8 cellular contexts compared by ENCODE assay signal in genomic region chr15:66503041-66503648, GRCh38. TPM values are rescaled to one million over a fixed set of nuclear protein-coding genes. Genes with fewer than 3 reads are reported as not detected.
DNase-seq lines count a peak whose midpoint lies in the region; ATAC-seq, FAIRE-seq and TF ChIP-seq lines count a peak whose summit lies in the region.
"Not testable (repeated sequence)": the region's sequence is repeated elsewhere in the genome, so short reads cannot be mapped to it uniquely, and the experiment has no call there.

No MANE protein-coding gene starts in this region.

- not testable (repeated sequence) for H3K79me1 ChIP-seq in H1 (ENCODE audit: low read depth, low read length)

- not testable (repeated sequence) for H3K27me3 ChIP-seq in BLaER1 treated with 17β-estradiol and CSF1 and Interleukin-3, amounts not matched to agents 10 nM and 100 nM; SJSA1 (replicated peaks); H1 (replicated peaks in 1 of 4; ENCODE audit: control insufficient read depth in 3 of 4, extremely low read depth in 1 of 4, insufficient read depth in 3 of 4, low read length in 3 of 4); iPS-18a (ENCODE audit: control insufficient read depth, insufficient read depth, low read length); stomach smooth muscle (ENCODE audit: control insufficient read depth in 1 of 2, insufficient read depth in 2 of 2, low read length in 2 of 2)

- not testable (repeated sequence) for H3K9me3 Mint-ChIP-seq in HFFc6; activated naive CD4-positive, alpha-beta T cell treated with anti-CD3 and anti-CD28 coated beads, Interleukin-2, amount 50 U/mL, for 72 hours; nephron progenitor cell

- CTCF ChIA-PET in H1 (lab: Charles Lee; ENCODE audit: partially characterized antibody) = interaction anchor here (0.7 to 0.8 kb wide), 2 partner anchors 73 to 589 kb away, joined by 3 read pairs; no protein-coding TSS in a partner anchor

- peak; percentile 32 to 39; a peak in 2 of 3 replicates for TF ChIP-seq POLR2A in H1 (IDR thresholded peaks at IDR 0.05; ENCODE audit: control extremely low read depth in 1 of 2, low read depth in 2 of 2, low read length in 2 of 2)

- not testable (repeated sequence) for H3K4ac ChIP-seq in H1 (replicated peaks; ENCODE audit: insufficient read length, low read depth, low read length)

- peaks cover 14% of the 10 kb centered on the region for H3K27me3 Mint-ChIP-seq in HFFc6 (ENCODE audit: insufficient read depth)
- not testable (repeated sequence) for H3K27me3 Mint-ChIP-seq in nephron progenitor cell (ENCODE audit: low read depth, poor library complexity)

- not testable (repeated sequence) for FAIRE-seq in H1 (lab: Jason Lieb, UNC)

- not testable (repeated sequence) for H3K9me3 ChIP-seq in BLaER1 treated with 17β-estradiol and CSF1 and Interleukin-3, amounts not matched to agents 10 nM and 100 nM (replicated peaks in 1 of 11); SJSA1 (replicated peaks); H1 (ENCODE audit: insufficient read depth in 2 of 2, low read depth in 1 of 2, low read length in 1 of 2); iPS-18a (ENCODE audit: control insufficient read depth, low read depth, low read length); stomach smooth muscle (ENCODE audit: control insufficient read depth in 2 of 2, low read length in 2 of 2)

- H2BK120ac ChIP-seq in H1 (replicated peaks; ENCODE audit: low read depth, low read length) = not testable (repeated sequence)

- not testable (repeated sequence) for TF ChIP-seq RAD21 in H1 (IDR thresholded peaks at IDR 0.05 in 1 of 2, conservative IDR thresholded peaks at IDR 0.05 in 1 of 2; ENCODE audit: low read depth in 2 of 2, low read length in 2 of 2)

- not testable (repeated sequence) for H4K5ac ChIP-seq in H1 (ENCODE audit: insufficient read length, low read depth, low read length)

- H3K4me3 ChIP-seq in BLaER1 treated with 17β-estradiol and CSF1 and Interleukin-3, amounts not matched to agents 10 nM and 100 nM = peak overlapping the region; percentile 78 to 93 (median 87)
- H3K4me3 ChIP-seq in SJSA1 (peak overlapping the region; percentile 69), H1 (ENCODE audit: extremely low read depth in 1 of 4, insufficient read depth in 2 of 4, low read depth in 3 of 4, low read length in 4 of 4) (peak overlapping the region; percentile 95 to 100 (median 99)), iPS-18a (ENCODE audit: low read length) (peak overlapping the region; percentile 91), stomach smooth muscle (ENCODE audit: low read length in 2 of 2) (peak overlapping the region; percentile 97 to 100)

- not testable (repeated sequence) for H3K14ac ChIP-seq in H1 (ENCODE audit: insufficient read length)

- H3K36me3 Mint-ChIP-seq in HFFc6 (ENCODE audit: low read depth) (peaks cover 57% of the 10 kb centered on the region), nephron progenitor cell (ENCODE audit: low read depth) (peaks cover 53% of the 10 kb centered on the region)
- peaks cover 40 to 58% of the 10 kb centered on the region in 2 donors for H3K36me3 Mint-ChIP-seq in activated naive CD4-positive, alpha-beta T cell treated with anti-CD3 and anti-CD28 coated beads, Interleukin-2, amount 50 U/mL, for 72 hours

- peaks cover 55 to 76% (median 66%) of the 10 kb centered on the region in 10 experiments for H3K4me1 ChIP-seq in BLaER1 treated with 17β-estradiol and CSF1 and Interleukin-3, amounts not matched to agents 10 nM and 100 nM
- H3K4me1 ChIP-seq in SJSA1 (replicated peaks) = peaks cover 18% of the 10 kb centered on the region
- not testable (repeated sequence) for H3K4me1 ChIP-seq in H1 (replicated peaks in 1 of 4; ENCODE audit: control insufficient read depth in 3 of 4, insufficient read depth in 4 of 4, low read length in 3 of 4); iPS-18a (ENCODE audit: control insufficient read depth, low read depth, low read length)
- peaks cover 20% of the 10 kb centered on the region for H3K4me1 ChIP-seq in stomach smooth muscle (ENCODE audit: control insufficient read depth, insufficient read depth, low read length)

- not testable (repeated sequence) for H2BK5ac ChIP-seq in H1 (ENCODE audit: low read depth, low read length)

- not testable (repeated sequence) for H4K91ac ChIP-seq in H1 (replicated peaks; ENCODE audit: insufficient read length, low read length)

- H3K56ac ChIP-seq in H1 (replicated peaks; ENCODE audit: insufficient read length, low read depth, low read length) = not testable (repeated sequence)

- H3K27ac Mint-ChIP-seq in HFFc6 (peak overlapping the region; percentile 97), nephron progenitor cell (peak overlapping the region; percentile 76)
- H3K27ac Mint-ChIP-seq in activated naive CD4-positive, alpha-beta T cell treated with anti-CD3 and anti-CD28 coated beads, Interleukin-2, amount 50 U/mL, for 72 hours = peak overlapping the region; percentile 95 to 100

- peak overlapping the region; percentile 92 to 99 (median 97); a peak in 21 of 22 replicates for H3K27ac ChIP-seq in BLaER1 treated with 17β-estradiol and CSF1 and Interleukin-3, amounts not matched to agents 10 nM and 100 nM
- not testable (repeated sequence) for H3K27ac ChIP-seq in SJSA1; H1 (ENCODE audit: low read depth, low read length); iPS-18a (ENCODE audit: low read length); stomach smooth muscle (ENCODE audit: low read length)

- H2AFZ ChIP-seq in H1 (ENCODE audit: low read length) = not testable (repeated sequence)

- TF ChIP-seq CTCF in HFFc6 (IDR thresholded peaks at IDR 0.05); H1 (IDR thresholded peaks at IDR 0.05; ENCODE audit: control extremely low read depth in 1 of 3, insufficient read depth in 1 of 3, low read depth in 1 of 3, low read length in 3 of 3); nephron progenitor cell (IDR thresholded peaks at IDR 0.05): not testable (repeated sequence)

- H3K4me1 Mint-ChIP-seq in HFFc6 (ENCODE audit: low read depth) = peaks cover 66% of the 10 kb centered on the region
- H3K4me1 Mint-ChIP-seq in nephron progenitor cell = peaks cover 47% of the 10 kb centered on the region

- peaks cover 52 to 59% (median 56%) of the 10 kb centered on the region in 11 experiments for H3K36me3 ChIP-seq in BLaER1 treated with 17β-estradiol and CSF1 and Interleukin-3, amounts not matched to agents 10 nM and 100 nM
- peaks cover 72% of the 10 kb centered on the region for H3K36me3 ChIP-seq in SJSA1
- peaks cover 41 to 53% (median 51%) of the 10 kb centered on the region in 4 experiments for H3K36me3 ChIP-seq in H1 (ENCODE audit: control insufficient read depth in 2 of 4, insufficient read depth in 4 of 4, low read length in 3 of 4)
- H3K36me3 ChIP-seq in iPS-18a (ENCODE audit: control insufficient read depth, low read depth, low read length) = peaks cover 52% of the 10 kb centered on the region
- H3K36me3 ChIP-seq in stomach smooth muscle (ENCODE audit: control insufficient read depth in 2 of 2, insufficient read depth in 2 of 2, low read length in 2 of 2) = peaks cover 34 to 48% of the 10 kb centered on the region in 2 donors

- H4K20me1 ChIP-seq in BLaER1 treated with 17β-estradiol and CSF1 and Interleukin-3, amounts not matched to agents 10 nM and 100 nM = peaks cover 43 to 62% (median 57%) of the 10 kb centered on the region in 11 experiments; a peak in 21 of 22 replicates
- not testable (repeated sequence) for H4K20me1 ChIP-seq in H1 (replicated peaks in 1 of 2; ENCODE audit: control insufficient read depth in 1 of 2, insufficient read depth in 2 of 2, low read length in 2 of 2)

- peak overlapping the region; percentile 88 to 96 (median 93) for H3K4me2 ChIP-seq in BLaER1 treated with 17β-estradiol and CSF1 and Interleukin-3, amounts not matched to agents 10 nM and 100 nM
- peak overlapping the region; percentile 85 to 93 for H3K4me2 ChIP-seq in H1 (ENCODE audit: insufficient read depth in 1 of 2, low read depth in 2 of 2, low read length in 2 of 2)

- 76% methylated on average over 13 of the region's 13 CpGs; no CpG with 5 or more reads in 1 of the 2 experiments for WGBS in H1 (ENCODE audit: extremely low coverage in 1 of 2, insufficient coverage in 1 of 2, insufficient read length in 1 of 2, insufficient replicate concordance in 2 of 2, low coverage in 1 of 2, low lambda C conversion rate in 2 of 2, missing lambda C conversion rate in 1 of 2), 2 experiments

- H2AK5ac ChIP-seq in H1 (ENCODE audit: low read depth, low read length) = not testable (repeated sequence)

- H3K4me3 Mint-ChIP-seq in HFFc6 (peak overlapping the region; percentile 96), nephron progenitor cell (peak overlapping the region; percentile 99)

- H2BK20ac ChIP-seq in H1 (ENCODE audit: low read length) = not testable (repeated sequence)

- H3K79me2 ChIP-seq in H1 (ENCODE audit: control insufficient read depth in 1 of 2, insufficient read depth in 2 of 2, low read length in 2 of 2) = peaks cover 20 to 64% of the 10 kb centered on the region in 2 experiments

- not testable (repeated sequence) for H2BK15ac ChIP-seq in H1 (ENCODE audit: low read length)

- H4K8ac ChIP-seq in H1 (ENCODE audit: extremely low read depth, insufficient read depth, low read length) = not testable (repeated sequence)

- H3K23ac ChIP-seq in H1 (ENCODE audit: insufficient read length) = not testable (repeated sequence)

- peak; percentile 50 for DNase-seq in HFFc6
- peak in 1 of 2 experiments; percentile 30 for DNase-seq in SJSA1 (ENCODE audit: low read depth in 1 of 2, low spot score in 2 of 2)
- DNase-seq in activated naive CD4-positive, alpha-beta T cell treated with anti-CD3 and anti-CD28 coated beads, Interleukin-2, amount 50 U/mL, for 72 hours (ENCODE audit: low spot score in 2 of 2); H1 (ENCODE audit: low read depth in 1 of 2, low spot score in 2 of 2); nephron progenitor cell: not testable (repeated sequence)

- H3K9ac ChIP-seq in BLaER1 treated with 17β-estradiol and CSF1 and Interleukin-3, amounts not matched to agents 10 nM and 100 nM = peak overlapping the region; percentile 88 to 100 (median 95)
- H3K9ac ChIP-seq in H1 (replicated peaks in 1 of 4; ENCODE audit: extremely low read depth in 1 of 4, low read depth in 3 of 4, low read length in 3 of 4) (peak overlapping the region in 3 of 4 experiments; percentile 95 to 99 (median 98); a peak in 5 of 7 replicates), iPS-18a (ENCODE audit: low read length) (peak overlapping the region; percentile 96), stomach smooth muscle (ENCODE audit: low read length in 2 of 2) (peak overlapping the region; percentile 95 to 97)

- POLR2A ChIA-PET in H1 (lab: Charles Lee; ENCODE audit: partially characterized antibody) = interaction anchor here (0.7 to 4.7 kb wide), 22 partner anchors 9 to 210 kb away, joined by 3 to 52 read pairs (median 5); partner anchors contain the start of genes DIS3L, LCTL, MAP2K1 and SMAD6

- TF ChIP-seq EP300 in H1 (IDR thresholded peaks at IDR 0.05; ENCODE audit: borderline replicate concordance in 1 of 2, low read depth in 2 of 2, low read length in 2 of 2) = not testable (repeated sequence)

- not testable (repeated sequence) for H2BK12ac ChIP-seq in H1 (ENCODE audit: low read depth, low read length)

- H3K23me2 ChIP-seq in H1 (ENCODE audit: low read depth, low read length) = peaks cover 12% of the 10 kb centered on the region

- not testable (repeated sequence) for ATAC-seq in activated naive CD4-positive, alpha-beta T cell treated with anti-CD3 and anti-CD28 coated beads, Interleukin-2, amount 50 U/mL, for 72 hours

- H3K18ac ChIP-seq in H1 (ENCODE audit: extremely low read depth, low read length) = not testable (repeated sequence)

RNA-seq across cellular contexts. Expression of gene RPL4, which starts 1.5 kb away (rescaled TPM):
- total RNA-seq in HFFc6 (2021; fragmentation: NEBNext Ultra II Directional; extraction: Animal tissue kit (Norgen Biotek cat#: 25700)) = 1,000 to 10,000 TPM; 2,685 to 3,032 (median 2,841) TPM
- total RNA-seq in SJSA1 (2014; rRNA removed; shearing (Covaris generic)) = 1,680 and 3,551 TPM in 2 replicates
- total RNA-seq in activated naive CD4-positive, alpha-beta T cell treated with anti-CD3 and anti-CD28 coated beads, Interleukin-2, amount 50 U/mL, for 72 hours = 1,000 to 10,000 TPM; 3,813 to 4,802 TPM
- 3,886 and 3,950 TPM in 2 replicates for total RNA-seq in H1 (2021; fragmentation: NEBNext Ultra II Directional; extraction: Animal tissue kit (Norgen Biotek cat#: 25700))
- 3,376 and 3,973 TPM in 2 replicates for polyA plus RNA-seq in H1 (2011; rRNA removed)
- polyA plus RNA-seq in H1 (2011; cell fraction: cytosol; rRNA removed) = 4,765 TPM
- 8,529 TPM for polyA plus RNA-seq in H1 (2011; cell fraction: nucleus; rRNA removed)
- polyA plus RNA-seq in H1 (2012, experiment 1 of 2) = 4,272 to 4,889 TPM (median 4,608 TPM) in 4 replicates
- 1,896 TPM for polyA plus RNA-seq in H1 (2012, experiment 2 of 2)
- polyA plus RNA-seq in H1 (2013, experiment 1 of 2) = 2,531 TPM
- 2,570 TPM for polyA plus RNA-seq in H1 (2013, experiment 2 of 2)
- polyA minus RNA-seq in H1 (2011; rRNA and poly(A)+ RNA removed) = 4,358 and 5,287 TPM in 2 replicates
- 1,442 TPM for polyA minus RNA-seq in H1 (2011; cell fraction: cytosol; rRNA and poly(A)+ RNA removed)
- 2,653 TPM for polyA minus RNA-seq in H1 (2011; cell fraction: nucleus; rRNA and poly(A)+ RNA removed)

RNA-seq across cellular contexts. Expression of gene ZWILCH, which starts 2.0 kb away (rescaled TPM):
- total RNA-seq in HFFc6 (2021; fragmentation: NEBNext Ultra II Directional; extraction: Animal tissue kit (Norgen Biotek cat#: 25700)) = 10 to 100 TPM; 18.5 to 30.0 (median 25.9) TPM
- 40.2 and 51.9 TPM in 2 replicates for total RNA-seq in SJSA1 (2014; rRNA removed; shearing (Covaris generic))
- 10 to 100 TPM; 28.1 to 40.9 TPM for total RNA-seq in activated naive CD4-positive, alpha-beta T cell treated with anti-CD3 and anti-CD28 coated beads, Interleukin-2, amount 50 U/mL, for 72 hours
- total RNA-seq in H1 (2021; fragmentation: NEBNext Ultra II Directional; extraction: Animal tissue kit (Norgen Biotek cat#: 25700)) = 61.5 and 62.8 TPM in 2 replicates
- polyA plus RNA-seq in H1 (2011; rRNA removed) = 8.8 and 18.1 TPM in 2 replicates
- 27.2 TPM for polyA plus RNA-seq in H1 (2011; cell fraction: cytosol; rRNA removed)
- polyA plus RNA-seq in H1 (2011; cell fraction: nucleus; rRNA removed) = 17.6 TPM
- polyA plus RNA-seq in H1 (2012, experiment 1 of 2) = 27.6 to 50.8 TPM (median 33.3 TPM) in 4 replicates
- 2.3 TPM for polyA plus RNA-seq in H1 (2012, experiment 2 of 2)
- polyA plus RNA-seq in H1 (2013, experiment 1 of 2) = 40.7 TPM
- polyA plus RNA-seq in H1 (2013, experiment 2 of 2) = 37.0 TPM
- polyA minus RNA-seq in H1 (2011; rRNA and poly(A)+ RNA removed) = 44.8 and 75.5 TPM in 2 replicates
- polyA minus RNA-seq in H1 (2011; cell fraction: cytosol; rRNA and poly(A)+ RNA removed) = 25.5 TPM
- polyA minus RNA-seq in H1 (2011; cell fraction: nucleus; rRNA and poly(A)+ RNA removed) = 36.3 TPM

RNA-seq across cellular contexts. Expression of gene SNAPC5, which starts 5.6 kb away (rescaled TPM):
- total RNA-seq in HFFc6 (2021; fragmentation: NEBNext Ultra II Directional; extraction: Animal tissue kit (Norgen Biotek cat#: 25700)) = 10 to 100 TPM; 17.6 to 27.5 (median 22.5) TPM
- 5.1 and 32.4 TPM in 2 replicates for total RNA-seq in SJSA1 (2014; rRNA removed; shearing (Covaris generic))
- 10 to 100 TPM; 18.9 to 27.7 TPM for total RNA-seq in activated naive CD4-positive, alpha-beta T cell treated with anti-CD3 and anti-CD28 coated beads, Interleukin-2, amount 50 U/mL, for 72 hours
- total RNA-seq in H1 (2021; fragmentation: NEBNext Ultra II Directional; extraction: Animal tissue kit (Norgen Biotek cat#: 25700)) = 21.5 and 23.1 TPM in 2 replicates
- 12.1 and 18.7 TPM in 2 replicates for polyA plus RNA-seq in H1 (2011; rRNA removed)
- polyA plus RNA-seq in H1 (2011; cell fraction: cytosol; rRNA removed) = 36.8 TPM
- polyA plus RNA-seq in H1 (2011; cell fraction: nucleus; rRNA removed) = 11.4 TPM
- 30.1 to 31.9 TPM (median 30.6 TPM) in 4 replicates for polyA plus RNA-seq in H1 (2012, experiment 1 of 2)
- polyA plus RNA-seq in H1 (2012, experiment 2 of 2) = 6.8 TPM
- 18.5 TPM for polyA plus RNA-seq in H1 (2013, experiment 1 of 2)
- 17.6 TPM for polyA plus RNA-seq in H1 (2013, experiment 2 of 2)
- polyA minus RNA-seq in H1 (2011; rRNA and poly(A)+ RNA removed) = 20.1 and 21.1 TPM in 2 replicates
- polyA minus RNA-seq in H1 (2011; cell fraction: cytosol; rRNA and poly(A)+ RNA removed) = 6.3 TPM
- polyA minus RNA-seq in H1 (2011; cell fraction: nucleus; rRNA and poly(A)+ RNA removed) = 14.0 TPM
